Comparison of ENCODE assay signal across 9 cellular contexts in genomic region chr6:155050311-155050710, GRCh38. TPM values are rescaled to one million over a fixed set of nuclear protein-coding genes. Genes with fewer than 3 reads are reported as not detected.
DNase-seq lines count a peak whose midpoint lies in the region; ATAC-seq and FAIRE-seq lines count a peak whose summit lies in the region.
"Had no signal": no experiment of that assay in that cellular context is flagged by ENCODE, and none has a peak within 500 bp of the region (broad histone marks: within the 10 kb centered on the region; RNA-seq: fewer than 3 reads in every experiment).

No MANE protein-coding gene starts in this region.

- peak; percentile 68 for FAIRE-seq in GM19239 (lab: Jason Lieb, UNC)

- no peak overlapping the region for H3K4me3 Mint-ChIP-seq in activated CD8-positive, alpha-beta memory T cell treated with anti-CD3 and anti-CD28 coated beads, Interleukin-2, amount 10 ng/mL, durations not matched to agents 7 days and 5 days
- H3K4me3 Mint-ChIP-seq: neural crest cell had no signal

- H3K36me3 Mint-ChIP-seq in activated CD8-positive, alpha-beta memory T cell treated with anti-CD3 and anti-CD28 coated beads, Interleukin-2, amount 10 ng/mL, durations not matched to agents 7 days and 5 days = peaks cover 8% of the 10 kb centered on the region

- DNase-seq in GM19239 (ENCODE audit: insufficient read length, low spot score) = no peak
- DNase-seq in activated CD8-positive, alpha-beta memory T cell treated with anti-CD3 and anti-CD28 coated beads, Interleukin-2, amount 10 ng/mL, durations not matched to agents 7 days and 5 days = peak; percentile 77
- DNase-seq in stimulated activated CD4-positive, alpha-beta T cell treated with anti-CD3 and anti-CD28 coated beads, Interleukin-4, amount 100 ng/mL, for 1 hour = peak; percentile 29
- no peak for DNase-seq in NCI-H2227 (lab: John Stamatoyannopoulos, UW; ENCODE audit: unreplicated experiment)
- DNase-seq in inferior parietal cortex (ENCODE audit: extremely low spot score) = no peak
- no peak for DNase-seq in left lobe of liver (ENCODE audit: low spot score)
- no peak for DNase-seq in GM03348 (ENCODE audit: low spot score)

- CTCF ChIA-PET in activated CD8-positive, alpha-beta memory T cell treated with anti-CD3 and anti-CD28 coated beads, Interleukin-2, amount 10 ng/mL, durations not matched to agents 7 days and 5 days (lab: Charles Lee) = interaction anchor here (0.8 to 1.7 kb wide), 4 partner anchors 103 to 810 kb away, joined by 3 to 5 read pairs (median 3); no protein-coding TSS in a partner anchor

- peak; percentile 82 for ATAC-seq in HG03060 (IDR thresholded peaks at IDR 0.05; ENCODE audit: low read depth, unreplicated experiment)
- peak; percentile 95 for ATAC-seq in activated CD8-positive, alpha-beta memory T cell treated with anti-CD3 and anti-CD28 coated beads, Interleukin-2, amount 10 ng/mL, durations not matched to agents 7 days and 5 days
- ATAC-seq in left lobe of liver = no peak

- H3K27me3 Mint-ChIP-seq in activated CD8-positive, alpha-beta memory T cell treated with anti-CD3 and anti-CD28 coated beads, Interleukin-2, amount 10 ng/mL, durations not matched to agents 7 days and 5 days = peaks cover 3% of the 10 kb centered on the region

- no peaks in the 10 kb centered on the region for H3K9me3 Mint-ChIP-seq in activated CD8-positive, alpha-beta memory T cell treated with anti-CD3 and anti-CD28 coated beads, Interleukin-2, amount 10 ng/mL, durations not matched to agents 7 days and 5 days (ENCODE audit: low read depth)
- H3K9me3 Mint-ChIP-seq: neural crest cell had no signal

- H3K4me1 Mint-ChIP-seq in activated CD8-positive, alpha-beta memory T cell treated with anti-CD3 and anti-CD28 coated beads, Interleukin-2, amount 10 ng/mL, durations not matched to agents 7 days and 5 days = peaks cover 35% of the 10 kb centered on the region

- peak overlapping the region; percentile 87 for H3K27ac Mint-ChIP-seq in activated CD8-positive, alpha-beta memory T cell treated with anti-CD3 and anti-CD28 coated beads, Interleukin-2, amount 10 ng/mL, durations not matched to agents 7 days and 5 days

RNA-seq across cellular contexts. Expression of gene TIAM2, which starts 55.2 kb away (rescaled TPM):
- total RNA-seq in activated CD8-positive, alpha-beta memory T cell treated with anti-CD3 and anti-CD28 coated beads, Interleukin-2, amount 10 ng/mL, durations not matched to agents 7 days and 5 days = 10 to 100 TPM in 1 of 2 experiments, 1 to 10 TPM in 1; 6.9 to 14.6 TPM
- 2.0 TPM for total RNA-seq in left lobe of liver

Comparison
In these comparisons a context has a peak if more than half of its experiments do, and no peak if none do; other contexts are left out.
1. DNase-seq: peak in activated CD8-positive, alpha-beta memory T cell treated with anti-CD3 and anti-CD28 coated beads, Interleukin-2, amount 10 ng/mL, durations not matched to agents 7 days and 5 days (single experiment) and stimulated activated CD4-positive, alpha-beta T cell treated with anti-CD3 and anti-CD28 coated beads, Interleukin-4, amount 100 ng/mL, for 1 hour (single experiment); none in GM19239 (single experiment), NCI-H2227 (single experiment), inferior parietal cortex (single experiment), left lobe of liver (single experiment) and GM03348 (single experiment).